ENCODE assay signal across 11 cellular contexts in genomic region chr3:120855665-120856437, GRCh38. TPM values are rescaled to one million over a fixed set of nuclear protein-coding genes. Genes with fewer than 3 reads are reported as not detected.
DNase-seq lines count a peak whose midpoint lies in the region; ATAC-seq and FAIRE-seq lines count a peak whose summit lies in the region.
"Had no signal": no experiment of that assay in that cellular context is flagged by ENCODE, and none has a peak within 500 bp of the region (broad histone marks: within the 10 kb centered on the region; RNA-seq: fewer than 3 reads in every experiment).

No MANE protein-coding gene starts in this region.

- no peaks in the 10 kb centered on the region for H3K9me3 Mint-ChIP-seq in activated naive CD8-positive, alpha-beta T cell treated with anti-CD3 and anti-CD28 coated beads for 36 hours
- H3K9me3 Mint-ChIP-seq: brain had no signal

- no peak for ATAC-seq in HG03025 (IDR thresholded peaks at IDR 0.05; ENCODE audit: low FRiP score, unreplicated experiment)
- ATAC-seq: GM12878 had no signal

- H3K4me3 Mint-ChIP-seq in activated naive CD8-positive, alpha-beta T cell treated with anti-CD3 and anti-CD28 coated beads for 36 hours = no peak overlapping the region
- H3K4me3 Mint-ChIP-seq: brain had no signal

- H3K36me3 Mint-ChIP-seq in activated naive CD8-positive, alpha-beta T cell treated with anti-CD3 and anti-CD28 coated beads for 36 hours = no peaks in the 10 kb centered on the region
- H3K36me3 Mint-ChIP-seq: brain had no signal

- H3K4me1 Mint-ChIP-seq in activated naive CD8-positive, alpha-beta T cell treated with anti-CD3 and anti-CD28 coated beads for 36 hours = no peaks in the 10 kb centered on the region

- DNase-seq in ELR (ENCODE audit: low read depth) (peak; percentile 23), RPMI7951 (ENCODE audit: low read depth) (peak; percentile 17), frontal cortex (ENCODE audit: low spot score in 2 of 2) (peak; percentile 4 to 29), renal cortical epithelial cell (ENCODE audit: low read depth) (peak; percentile 14), mesenteric fat pad (ENCODE audit: low spot score) (no peak)
- no peak for DNase-seq in activated naive CD8-positive, alpha-beta T cell treated with anti-CD3 and anti-CD28 coated beads for 36 hours
- no peak for DNase-seq in activated CD8-positive, alpha-beta memory T cell treated with anti-CD3 and anti-CD28 coated beads for 24 hours
- DNase-seq: stimulated activated CD4-positive, alpha-beta T cell treated with anti-CD3 and anti-CD28 coated beads, Interleukin-4, amount 100 ng/mL, for 24 hours had no signal

- no peak for FAIRE-seq in frontal cortex (lab: Jason Lieb, UNC)
- FAIRE-seq: GM12878 had no signal

- peaks cover 20% of the 10 kb centered on the region for H3K27me3 Mint-ChIP-seq in activated naive CD8-positive, alpha-beta T cell treated with anti-CD3 and anti-CD28 coated beads for 36 hours

- no peak overlapping the region for H3K27ac Mint-ChIP-seq in activated naive CD8-positive, alpha-beta T cell treated with anti-CD3 and anti-CD28 coated beads for 36 hours

RNA-seq across cellular contexts. Expression of gene STXBP5L, which starts 52.2 kb away (rescaled TPM):
- not detected in 2 replicates for total RNA-seq in RPMI7951 (2014; rRNA removed; shearing (Covaris generic))
- 11.0 TPM for total RNA-seq in frontal cortex
- 0.05 TPM in 1 of 2 replicates, not detected in the other for total RNA-seq in renal cortical epithelial cell
- not detected for total RNA-seq in mesenteric fat pad
- not detected for total RNA-seq in activated naive CD8-positive, alpha-beta T cell treated with anti-CD3 and anti-CD28 coated beads for 36 hours
- total RNA-seq: GM12878 had no signal

Comparison
In these comparisons a context has a peak if more than half of its experiments do, and no peak if none do; other contexts are left out.
1. DNase-seq: peak in ELR (single experiment), RPMI7951 (single experiment), frontal cortex (2 of 2) and renal cortical epithelial cell (single experiment); none in mesenteric fat pad (single experiment), activated naive CD8-positive, alpha-beta T cell treated with anti-CD3 and anti-CD28 coated beads for 36 hours (single experiment) and activated CD8-positive, alpha-beta memory T cell treated with anti-CD3 and anti-CD28 coated beads for 24 hours (single experiment).
2. RNA of gene STXBP5L, which starts 52.2 kb away (total RNA-seq): 11.0 TPM in frontal cortex (single experiment); 0.05 TPM in renal cortical epithelial cell, not detected in RPMI7951, not detected in mesenteric fat pad (single experiment) and not detected in activated naive CD8-positive, alpha-beta T cell treated with anti-CD3 and anti-CD28 coated beads for 36 hours; every median in the first group is over 10 times any median in the second.